8 cellular contexts compared by ENCODE assay signal in genomic region chr3:33440328-33440577, GRCh38. TPM values are rescaled to one million over a fixed set of nuclear protein-coding genes. Genes with fewer than 3 reads are reported as not detected.
DNase-seq lines count a peak whose midpoint lies in the region; ATAC-seq and TF ChIP-seq lines count a peak whose summit lies in the region.

Gene UBP1 (minus strand): TSS chr3:33440405. CDS start chr3:33439848, 557 bp downstream.

- peaks cover 21% of the 10 kb centered on the region for H3K4me1 Mint-ChIP-seq in Calu3 (ENCODE audit: low read depth, unreplicated experiment)

- no CpG with 5 or more reads among the region's 36 CpGs for WGBS in right lobe of liver (ENCODE audit: insufficient coverage, low coverage, low lambda C conversion rate, missing lambda C conversion rate)

- H4K20me1 ChIP-seq in OCI-LY1 (ENCODE audit: insufficient read depth, low read length) = no peaks in the 10 kb centered on the region

- H3K9me2 ChIP-seq in OCI-LY1 (ENCODE audit: low read depth, low read length) = no peaks in the 10 kb centered on the region

- H3K27ac ChIP-seq in OCI-LY1 (ENCODE audit: low read depth, low read length, poor library complexity, severe bottlenecking) = peak within 1 kb of the TSS; percentile 96
- H3K27ac ChIP-seq in caudate nucleus (ENCODE audit: low read depth, low read length) = peak within 1 kb of the TSS; percentile 92
- H3K27ac ChIP-seq in right lobe of liver = peak within 1 kb of the TSS; percentile 98 to 99 (median 98)
- peak within 1 kb of the TSS; percentile 94 for H3K27ac ChIP-seq in substantia nigra (ENCODE audit: low read depth, low read length, poor library complexity, severe bottlenecking)

- H3K9me3 ChIP-seq in OCI-LY1 (ENCODE audit: low read length) = no peaks in the 10 kb centered on the region
- H3K9me3 ChIP-seq in right lobe of liver = no peaks in the 10 kb centered on the region

- BruUV-seq in Calu3 (replicated peaks; lab: Mats Ljungman, UMichigan) = no TSS peak

- ATAC-seq in right lobe of liver = peak; percentile 81 to 97 (median 90)

- peak within 1 kb of the TSS; percentile 91 for H3K4me3 Mint-ChIP-seq in Calu3 (ENCODE audit: low read depth, unreplicated experiment)

- peak within 1 kb of the TSS; percentile 90 for H3K27ac Mint-ChIP-seq in Calu3 (ENCODE audit: unreplicated experiment)

- no peaks in the 10 kb centered on the region for H3K27me3 ChIP-seq in OCI-LY1 (ENCODE audit: insufficient read depth, low read length)
- H3K27me3 ChIP-seq in right lobe of liver = no peaks in the 10 kb centered on the region

- CTCF ChIA-PET in Calu3 (lab: Charles Lee) = interaction anchor here (1.8 kb wide), 1 partner anchor 10 kb away, joined by 5 read pairs; no protein-coding TSS in a partner anchor

- H3K36me3 Mint-ChIP-seq in Calu3 (ENCODE audit: insufficient read depth, unreplicated experiment) = peaks cover 41% of the 10 kb centered on the region

- TF ChIP-seq POLR2A in right lobe of liver (IDR thresholded peaks at IDR 0.05) = no peak

- DNase-seq in Calu3 = peak; percentile 99
- DNase-seq in caudate nucleus (lab: John Stamatoyannopoulos, UW) = peak in 3 of 61 donors; percentile 91 to 99 (median 99)
- peak in 2 of 3 donors; percentile 100 for DNase-seq in right lobe of liver
- peak in 12 of 49 donors; percentile 84 to 100 (median 99) for DNase-seq in substantia nigra (lab: John Stamatoyannopoulos, UW)
- no peak for DNase-seq in activated effector memory CD4-positive, alpha-beta T cell treated with Interleukin-2 at 50 U/mL for 16 hours
- DNase-seq in NCI-H2171 treated with DMSO at 0.1 percent for 48 hours (lab: John Stamatoyannopoulos, UW) = no peak
- no peak for DNase-seq in NCI-H2171 (lab: John Stamatoyannopoulos, UW)

- H3K9ac ChIP-seq in OCI-LY1 (ENCODE audit: low read length) = peak within 1 kb of the TSS; percentile 80

- H3K4me2 ChIP-seq in OCI-LY1 (ENCODE audit: low read length) = peak within 1 kb of the TSS; percentile 96

- TF ChIP-seq CTCF in Calu3 (IDR thresholded peaks at IDR 0.05; ENCODE audit: unreplicated experiment) (no peak), OCI-LY1 (IDR thresholded peaks at IDR 0.05; ENCODE audit: low read length) (no peak), right lobe of liver (IDR thresholded peaks at IDR 0.05) (no peak)

- H3K4me3 ChIP-seq in OCI-LY1 (ENCODE audit: low read depth, low read length, poor library complexity, severe bottlenecking) (peak within 1 kb of the TSS; percentile 80), right lobe of liver (peak within 1 kb of the TSS; percentile 76 to 90 (median 87))

- H3K79me2 ChIP-seq in OCI-LY1 (ENCODE audit: insufficient read depth, low read length) = peaks cover 45% of the 10 kb centered on the region

- peaks cover 44% of the 10 kb centered on the region for H3K4me1 ChIP-seq in OCI-LY1 (ENCODE audit: insufficient read depth, low read length, severe bottlenecking)
- H3K4me1 ChIP-seq in right lobe of liver = peaks cover 0 to 46% (median 17%) of the 10 kb centered on the region in 4 donors

- no peaks in the 10 kb centered on the region for H3K36me3 ChIP-seq in OCI-LY1 (ENCODE audit: insufficient read depth, low read length)
- H3K36me3 ChIP-seq in right lobe of liver = no peaks in the 10 kb centered on the region

- intact Hi-C loops in Calu3 (cut with micrococcal nuclease; ENCODE audit: unreplicated experiment) = loop anchor here (5.0 kb wide), 1 partner anchor 42 kb away; no protein-coding TSS in a partner anchor
- intact Hi-C loops in right lobe of liver (cut with DNase I) = no loop called here

- no peaks in the 10 kb centered on the region for H3K9me3 Mint-ChIP-seq in Calu3 (ENCODE audit: low read depth, unreplicated experiment)

- no peak within 1 kb of the TSS for H2AFZ ChIP-seq in OCI-LY1 (ENCODE audit: low read length)

- no peaks in the 10 kb centered on the region for H3F3A ChIP-seq in OCI-LY1 (ENCODE audit: insufficient read depth, low read length)

- no peaks in the 10 kb centered on the region for H3K27me3 Mint-ChIP-seq in Calu3 (ENCODE audit: unreplicated experiment)

RNA-seq across cellular contexts. Expression of gene UBP1, which starts in this region (rescaled TPM):
- total RNA-seq in Calu3 (2022) (68.3 and 72.4 TPM in 2 replicates), right lobe of liver (10 to 100 TPM; 20.5 to 39.2 (median 33.1) TPM)

Comparison
In these comparisons a context has a peak if more than half of its experiments do, and no peak if none do; other contexts are left out.
1. DNase-seq: peak in Calu3 (single experiment) and right lobe of liver (2 of 3); none in activated effector memory CD4-positive, alpha-beta T cell treated with Interleukin-2 at 50 U/mL for 16 hours (single experiment), NCI-H2171 treated with DMSO at 0.1 percent for 48 hours (single experiment) and NCI-H2171 (single experiment).
2. Peak in every context shown above with its lines, with median percentiles within 50 percentile points of each other: H3K27ac ChIP-seq.